ENCODE assay signal across 1 cellular context in genomic region chr2:67560818-67561221, GRCh38.
TF ChIP-seq lines count a peak whose summit lies in the region.

No MANE protein-coding gene starts in this region.

TF ChIP-seq in endothelial cell of umbilical vein, 7 proteins besides CTCF, POLR2A, EP300 and RAD21:
- TF ChIP-seq JUN (IDR thresholded peaks at IDR 0.05; ENCODE audit: borderline replicate concordance, insufficient read depth, insufficient read length, low read depth) (no peak), MYC (IDR thresholded peaks at IDR 0.05; ENCODE audit: low read depth, low read length) (no peak), MAX (IDR thresholded peaks at IDR 0.05; ENCODE audit: insufficient read depth, insufficient read length) (no peak), FOS (IDR thresholded peaks at IDR 0.05; ENCODE audit: borderline replicate concordance, insufficient read depth, low read length) (no peak), GATA2 (IDR thresholded peaks at IDR 0.05; ENCODE audit: insufficient read depth, insufficient read length, low read depth, low read length) (no peak), POLR2AphosphoS5 (IDR thresholded peaks at IDR 0.05; ENCODE audit: insufficient read depth, low read depth, low read length) (no peak), EZH2 (IDR thresholded peaks at IDR 0.05; ENCODE audit: borderline replicate concordance, low read depth, low read length, severe bottlenecking) (no peak)
